Comparison of ENCODE assay signal across 1 cellular context in genomic region chr7:92854501-92855238, GRCh38.
TF ChIP-seq lines count a peak whose summit lies in the region.

No MANE protein-coding gene starts in this region.

TF ChIP-seq in GM12878, 131 proteins besides CTCF, POLR2A, EP300 and RAD21 (continued from another document and continues in another):
- peak; percentile 59; the same call in 1 of the 2 replicates for TF ChIP-seq ATF2 (IDR thresholded peaks at IDR 0.05; ENCODE audit: low read length)
- TF ChIP-seq NR2C2 (IDR thresholded peaks at IDR 0.05; ENCODE audit: borderline replicate concordance, control insufficient read depth, insufficient read length, low read depth) = no peak
- no peak for TF ChIP-seq DPF2 (IDR thresholded peaks at IDR 0.05)
- no peak for TF ChIP-seq MYC (IDR thresholded peaks at IDR 0.05; ENCODE audit: insufficient read depth, insufficient read length, insufficient replicate concordance, low read length, severe bottlenecking)
- TF ChIP-seq CBFB (IDR thresholded peaks at IDR 0.05; ENCODE audit: low read depth) = no peak
- no peak for TF ChIP-seq WRNIP1 (IDR thresholded peaks at IDR 0.05; ENCODE audit: borderline replicate concordance, low read depth, low read length)
- TF ChIP-seq ZBTB4 (CRISPR knock-in tag; IDR thresholded peaks at IDR 0.05) = no peak
- no peak for TF ChIP-seq SUPT20H (IDR thresholded peaks at IDR 0.05; ENCODE audit: borderline replicate concordance, control insufficient read depth, low read depth, low read length)
- no peak for TF ChIP-seq IRF3 (IDR thresholded peaks at IDR 0.05)
- TF ChIP-seq TARDBP (IDR thresholded peaks at IDR 0.05; ENCODE audit: borderline replicate concordance) = no peak
- TF ChIP-seq ETV6 (conservative IDR thresholded peaks at IDR 0.05 in 1 of 2, IDR thresholded peaks at IDR 0.05 in 1 of 2; ENCODE audit: borderline replicate concordance in 1 of 2, low read depth in 1 of 2) = peak in 1 of 2 experiments; percentile 81; a peak in 2 of 4 replicates
- TF ChIP-seq MTA3 (IDR thresholded peaks at IDR 0.05; ENCODE audit: borderline replicate concordance, low read length) = 0 out of 2 replicates have a peak, but pooled peaks have one; percentile 5
- no peak for TF ChIP-seq HDGF (IDR thresholded peaks at IDR 0.05)
- TF ChIP-seq, protein P1, sequence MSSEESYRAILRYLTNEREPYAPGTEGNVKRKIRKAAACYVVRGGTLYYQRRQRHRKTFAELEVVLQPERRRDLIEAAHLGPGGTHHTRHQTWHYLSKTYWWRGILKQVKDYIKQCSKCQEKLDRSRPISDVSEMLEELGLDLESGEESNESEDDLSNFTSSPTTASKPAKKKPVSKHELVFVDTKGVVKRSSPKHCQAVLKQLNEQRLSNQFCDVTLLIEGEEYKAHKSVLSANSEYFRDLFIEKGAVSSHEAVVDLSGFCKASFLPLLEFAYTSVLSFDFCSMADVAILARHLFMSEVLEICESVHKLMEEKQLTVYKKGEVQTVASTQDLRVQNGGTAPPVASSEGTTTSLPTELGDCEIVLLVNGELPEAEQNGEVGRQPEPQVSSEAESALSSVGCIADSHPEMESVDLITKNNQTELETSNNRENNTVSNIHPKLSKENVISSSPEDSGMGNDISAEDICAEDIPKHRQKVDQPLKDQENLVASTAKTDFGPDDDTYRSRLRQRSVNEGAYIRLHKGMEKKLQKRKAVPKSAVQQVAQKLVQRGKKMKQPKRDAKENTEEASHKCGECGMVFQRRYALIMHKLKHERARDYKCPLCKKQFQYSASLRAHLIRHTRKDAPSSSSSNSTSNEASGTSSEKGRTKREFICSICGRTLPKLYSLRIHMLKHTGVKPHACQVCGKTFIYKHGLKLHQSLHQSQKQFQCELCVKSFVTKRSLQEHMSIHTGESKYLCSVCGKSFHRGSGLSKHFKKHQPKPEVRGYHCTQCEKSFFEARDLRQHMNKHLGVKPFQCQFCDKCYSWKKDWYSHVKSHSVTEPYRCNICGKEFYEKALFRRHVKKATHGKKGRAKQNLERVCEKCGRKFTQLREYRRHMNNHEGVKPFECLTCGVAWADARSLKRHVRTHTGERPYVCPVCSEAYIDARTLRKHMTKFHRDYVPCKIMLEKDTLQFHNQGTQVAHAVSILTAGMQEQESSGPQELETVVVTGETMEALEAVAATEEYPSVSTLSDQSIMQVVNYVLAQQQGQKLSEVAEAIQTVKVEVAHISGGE (CRISPR knock-in tag; IDR thresholded peaks at IDR 0.05) = no peak
- TF ChIP-seq PAX5 (IDR thresholded peaks at IDR 0.05; ENCODE audit: borderline replicate concordance, low read depth, low read length) = no peak
- no peak for TF ChIP-seq ZBTB33 (IDR thresholded peaks at IDR 0.05)
- peak; percentile 60; the same call in 1 of the 2 replicates for TF ChIP-seq PML (IDR thresholded peaks at IDR 0.05; ENCODE audit: low read length)
- TF ChIP-seq, protein P2, sequence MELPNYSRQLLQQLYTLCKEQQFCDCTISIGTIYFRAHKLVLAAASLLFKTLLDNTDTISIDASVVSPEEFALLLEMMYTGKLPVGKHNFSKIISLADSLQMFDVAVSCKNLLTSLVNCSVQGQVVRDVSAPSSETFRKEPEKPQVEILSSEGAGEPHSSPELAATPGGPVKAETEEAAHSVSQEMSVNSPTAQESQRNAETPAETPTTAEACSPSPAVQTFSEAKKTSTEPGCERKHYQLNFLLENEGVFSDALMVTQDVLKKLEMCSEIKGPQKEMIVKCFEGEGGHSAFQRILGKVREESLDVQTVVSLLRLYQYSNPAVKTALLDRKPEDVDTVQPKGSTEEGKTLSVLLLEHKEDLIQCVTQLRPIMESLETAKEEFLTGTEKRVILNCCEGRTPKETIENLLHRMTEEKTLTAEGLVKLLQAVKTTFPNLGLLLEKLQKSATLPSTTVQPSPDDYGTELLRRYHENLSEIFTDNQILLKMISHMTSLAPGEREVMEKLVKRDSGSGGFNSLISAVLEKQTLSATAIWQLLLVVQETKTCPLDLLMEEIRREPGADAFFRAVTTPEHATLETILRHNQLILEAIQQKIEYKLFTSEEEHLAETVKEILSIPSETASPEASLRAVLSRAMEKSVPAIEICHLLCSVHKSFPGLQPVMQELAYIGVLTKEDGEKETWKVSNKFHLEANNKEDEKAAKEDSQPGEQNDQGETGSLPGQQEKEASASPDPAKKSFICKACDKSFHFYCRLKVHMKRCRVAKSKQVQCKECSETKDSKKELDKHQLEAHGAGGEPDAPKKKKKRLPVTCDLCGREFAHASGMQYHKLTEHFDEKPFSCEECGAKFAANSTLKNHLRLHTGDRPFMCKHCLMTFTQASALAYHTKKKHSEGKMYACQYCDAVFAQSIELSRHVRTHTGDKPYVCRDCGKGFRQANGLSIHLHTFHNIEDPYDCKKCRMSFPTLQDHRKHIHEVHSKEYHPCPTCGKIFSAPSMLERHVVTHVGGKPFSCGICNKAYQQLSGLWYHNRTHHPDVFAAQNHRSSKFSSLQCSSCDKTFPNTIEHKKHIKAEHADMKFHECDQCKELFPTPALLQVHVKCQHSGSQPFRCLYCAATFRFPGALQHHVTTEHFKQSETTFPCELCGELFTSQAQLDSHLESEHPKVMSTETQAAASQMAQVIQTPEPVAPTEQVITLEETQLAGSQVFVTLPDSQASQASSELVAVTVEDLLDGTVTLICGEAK (IDR thresholded peaks at IDR 0.05; ENCODE audit: borderline replicate concordance) = no peak
- TF ChIP-seq TCF7 (IDR thresholded peaks at IDR 0.05; ENCODE audit: borderline replicate concordance) = peak; percentile 41; the same call in 1 of the 2 replicates
- no peak for TF ChIP-seq KAT2A (conservative IDR thresholded peaks at IDR 0.05; ENCODE audit: control insufficient read depth, low read depth, low read length)
- TF ChIP-seq IKZF1 (conservative IDR thresholded peaks at IDR 0.05) = no peak; the same call in 1 of the 2 replicates
- TF ChIP-seq, protein P3, sequence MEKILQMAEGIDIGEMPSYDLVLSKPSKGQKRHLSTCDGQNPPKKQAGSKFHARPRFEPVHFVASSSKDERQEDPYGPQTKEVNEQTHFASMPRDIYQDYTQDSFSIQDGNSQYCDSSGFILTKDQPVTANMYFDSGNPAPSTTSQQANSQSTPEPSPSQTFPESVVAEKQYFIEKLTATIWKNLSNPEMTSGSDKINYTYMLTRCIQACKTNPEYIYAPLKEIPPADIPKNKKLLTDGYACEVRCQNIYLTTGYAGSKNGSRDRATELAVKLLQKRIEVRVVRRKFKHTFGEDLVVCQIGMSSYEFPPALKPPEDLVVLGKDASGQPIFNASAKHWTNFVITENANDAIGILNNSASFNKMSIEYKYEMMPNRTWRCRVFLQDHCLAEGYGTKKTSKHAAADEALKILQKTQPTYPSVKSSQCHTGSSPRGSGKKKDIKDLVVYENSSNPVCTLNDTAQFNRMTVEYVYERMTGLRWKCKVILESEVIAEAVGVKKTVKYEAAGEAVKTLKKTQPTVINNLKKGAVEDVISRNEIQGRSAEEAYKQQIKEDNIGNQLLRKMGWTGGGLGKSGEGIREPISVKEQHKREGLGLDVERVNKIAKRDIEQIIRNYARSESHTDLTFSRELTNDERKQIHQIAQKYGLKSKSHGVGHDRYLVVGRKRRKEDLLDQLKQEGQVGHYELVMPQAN (conservative IDR thresholded peaks at IDR 0.05) = no peak
- TF ChIP-seq, protein P4, sequence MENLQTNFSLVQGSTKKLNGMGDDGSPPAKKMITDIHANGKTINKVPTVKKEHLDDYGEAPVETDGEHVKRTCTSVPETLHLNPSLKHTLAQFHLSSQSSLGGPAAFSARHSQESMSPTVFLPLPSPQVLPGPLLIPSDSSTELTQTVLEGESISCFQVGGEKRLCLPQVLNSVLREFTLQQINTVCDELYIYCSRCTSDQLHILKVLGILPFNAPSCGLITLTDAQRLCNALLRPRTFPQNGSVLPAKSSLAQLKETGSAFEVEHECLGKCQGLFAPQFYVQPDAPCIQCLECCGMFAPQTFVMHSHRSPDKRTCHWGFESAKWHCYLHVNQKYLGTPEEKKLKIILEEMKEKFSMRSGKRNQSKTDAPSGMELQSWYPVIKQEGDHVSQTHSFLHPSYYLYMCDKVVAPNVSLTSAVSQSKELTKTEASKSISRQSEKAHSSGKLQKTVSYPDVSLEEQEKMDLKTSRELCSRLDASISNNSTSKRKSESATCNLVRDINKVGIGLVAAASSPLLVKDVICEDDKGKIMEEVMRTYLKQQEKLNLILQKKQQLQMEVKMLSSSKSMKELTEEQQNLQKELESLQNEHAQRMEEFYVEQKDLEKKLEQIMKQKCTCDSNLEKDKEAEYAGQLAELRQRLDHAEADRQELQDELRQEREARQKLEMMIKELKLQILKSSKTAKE (IDR thresholded peaks at IDR 0.05; ENCODE audit: low read depth, poor library complexity, severe bottlenecking) = no peak
- TF ChIP-seq LARP7 (IDR thresholded peaks at IDR 0.05) = no peak
- TF ChIP-seq GATAD2B (conservative IDR thresholded peaks at IDR 0.05; ENCODE audit: low read depth) = no peak
- peak; percentile 91 for TF ChIP-seq NFIC (IDR thresholded peaks at IDR 0.05; ENCODE audit: low read depth, low read length)
- no peak for TF ChIP-seq EGR1 (IDR thresholded peaks at IDR 0.05; ENCODE audit: borderline replicate concordance in 1 of 2, low read depth in 2 of 2, low read length in 2 of 2)
- TF ChIP-seq ESRRA (IDR thresholded peaks at IDR 0.05; ENCODE audit: low read length) = no peak
- no peak for TF ChIP-seq STAT3 (IDR thresholded peaks at IDR 0.05; ENCODE audit: low read depth, low read length)
- TF ChIP-seq NR2C1 (IDR thresholded peaks at IDR 0.05) = no peak
- TF ChIP-seq HSF1 (IDR thresholded peaks at IDR 0.05; ENCODE audit: low read depth, low read length) = no peak
- TF ChIP-seq HDAC2 (IDR thresholded peaks at IDR 0.05) = no peak
- TF ChIP-seq EED (IDR thresholded peaks at IDR 0.05; ENCODE audit: low read depth) = peak; percentile 59; the same call in 1 of the 2 replicates
- no peak for TF ChIP-seq ZNF622 (IDR thresholded peaks at IDR 0.05)
